Comparison of ENCODE assay signal across 17 cellular contexts in genomic region chr1:168864266-168864665, GRCh38.
DNase-seq lines count a peak whose midpoint lies in the region; ATAC-seq and TF ChIP-seq lines count a peak whose summit lies in the region.
"Had no signal": no experiment of that assay in that cellular context is flagged by ENCODE, and none has a peak within 500 bp of the region (broad histone marks: within the 10 kb centered on the region; RNA-seq: fewer than 3 reads in every experiment).

No MANE protein-coding gene starts in this region.

- POLR2A ChIA-PET in GM10248 (lab: Yijun Ruan, JAX) = no interaction called here

- no peak overlapping the region for H3K27ac ChIP-seq in right cardiac atrium (ENCODE audit: low read length)
- H3K27ac ChIP-seq: KMS-11 had no signal

- DNase-seq in Right ventricle myocardium inferior (ENCODE audit: missing footprints) (no peak), cardiac septum (ENCODE audit: low spot score) (no peak), right cardiac atrium (no peak), retina (peak; percentile 9), GM10248 (ENCODE audit: extremely low spot score) (no peak), HCEC 1CT (no peak), NCI-H2171 (lab: John Stamatoyannopoulos, UW) (no peak), pons (ENCODE audit: low spot score) (no peak)
- DNase-seq: CD4-positive, CD25-positive, alpha-beta regulatory T cell; GF-D8; MG63; NCI-H1105; NCI-H187; NCI-H446 treated with DMSO at 0.1 percent for 48 hours; NCI-H748 treated with DMSO at 0.1 percent for 48 hours; SHP77 had no signal

- TF ChIP-seq CTCF in GM10248 (IDR thresholded peaks at IDR 0.05; ENCODE audit: control extremely low read depth, extremely low read depth, low read depth, missing control alignments) = no peak

- intact Hi-C loops in Right ventricle myocardium inferior (cut with DNase I) (no loop called here), cardiac septum (cut with DNase I) (no loop called here), right cardiac atrium (cut with DNase I) (no loop called here)

- CTCF ChIA-PET in GM10248 (lab: Yijun Ruan, JAX) = interaction anchor here (1.4 kb wide), 1 partner anchor 16 kb away, joined by 3 read pairs; no protein-coding TSS in a partner anchor

- ATAC-seq in Right ventricle myocardium inferior = peak; percentile 11
- peak; percentile 28 to 58 for ATAC-seq in right cardiac atrium

- H3K4me3 ChIP-seq in right cardiac atrium (ENCODE audit: low read length) = no peak overlapping the region
- H3K4me3 ChIP-seq: MG63 had no signal

- H3K9me3 ChIP-seq in right cardiac atrium (ENCODE audit: control insufficient read depth, low read length) = no peaks in the 10 kb centered on the region

- no peaks in the 10 kb centered on the region for H3K27me3 ChIP-seq in right cardiac atrium (ENCODE audit: control insufficient read depth, insufficient read depth)
- H3K27me3 ChIP-seq: MG63 had no signal

- H3K4me1 ChIP-seq in right cardiac atrium (ENCODE audit: control insufficient read depth, insufficient read depth, low read length) = no peaks in the 10 kb centered on the region
